ENCODE assay signal across 15 cellular contexts in genomic region chr1:12104417-12104816, GRCh38. TPM values are rescaled to one million over a fixed set of nuclear protein-coding genes. Genes with fewer than 3 reads are reported as not detected.
DNase-seq lines count a peak whose midpoint lies in the region; ATAC-seq, FAIRE-seq and TF ChIP-seq lines count a peak whose summit lies in the region.
"Had no signal": no experiment of that assay in that cellular context is flagged by ENCODE, and none has a peak within 500 bp of the region (broad histone marks: within the 10 kb centered on the region; RNA-seq: fewer than 3 reads in every experiment).

No MANE protein-coding gene starts in this region.

- no peak overlapping the region for H3K27ac ChIP-seq in K562 (ENCODE audit: extremely low read depth, low read depth, low read length)
- H3K27ac ChIP-seq in brain microvascular endothelial cell, result no peak overlapping the region
- H3K27ac ChIP-seq: 22Rv1, BLaER1 had no signal

- H3K4me3 Mint-ChIP-seq in activated CD4-positive, alpha-beta T cell treated with anti-CD3 and anti-CD28 coated beads, Interleukin-2, amount 10 ng/mL, durations not matched to agents 24 days and 14 days, result no peak overlapping the region
- H3K4me3 Mint-ChIP-seq: HFFc6 had no signal

- TF ChIP-seq RAD21 in K562 (CRISPR knock-in tag; conservative IDR thresholded peaks at IDR 0.05 in 1 of 2, IDR thresholded peaks at IDR 0.05 in 1 of 2), result no peak

- H3K4me1 ChIP-seq in K562 (replicated peaks in 1 of 2; ENCODE audit: control insufficient read depth in 2 of 2, insufficient read depth in 2 of 2, low read length in 2 of 2), result peaks cover 0 to 8% of the 10 kb centered on the region in 2 experiments; a peak in 3 of 5 replicates

- no peak for DNase-seq in activated CD4-positive, alpha-beta T cell treated with anti-CD3 and anti-CD28 coated beads, Interleukin-2, amount 10 ng/mL, durations not matched to agents 24 days and 14 days
- no peak for DNase-seq in activated CD4-positive, alpha-beta T cell treated with anti-CD3 and anti-CD28 coated beads for 48 hours
- DNase-seq in K562 (ENCODE audit: extremely low read depth in 1 of 4, low spot score in 3 of 4) (no peak), posterior vena cava (ENCODE audit: low spot score) (peak; percentile 62), brain microvascular endothelial cell (no peak), NCI-H82 (lab: John Stamatoyannopoulos, UW) (no peak)
- DNase-seq: DMS53, GF-D8, HCEC 1CT, HFFc6 had no signal

- H2AFZ ChIP-seq in K562 (ENCODE audit: low read depth, low read length), result no peak overlapping the region

- TF ChIP-seq CTCF in K562 (IDR thresholded peaks at IDR 0.05 in 2 of 3, conservative IDR thresholded peaks at IDR 0.05 in 1 of 3; ENCODE audit: insufficient read depth in 2 of 3, low read depth in 1 of 3, low read length in 3 of 3), result no peak
- TF ChIP-seq CTCF in brain microvascular endothelial cell (IDR thresholded peaks at IDR 0.05; ENCODE audit: low read depth, low read length, missing control alignments), result no peak

- ATAC-seq in K562 (no peak), HG03045 (IDR thresholded peaks at IDR 0.05; ENCODE audit: unreplicated experiment) (no peak)

- H3K79me2 ChIP-seq in K562 (ENCODE audit: control insufficient read depth, insufficient read depth, low read length), result no peaks in the 10 kb centered on the region

- intact Hi-C loops in activated CD4-positive, alpha-beta T cell treated with anti-CD3 and anti-CD28 coated beads, Interleukin-2, amount 10 ng/mL, durations not matched to agents 24 days and 14 days (cut with micrococcal nuclease), result no loop called here
- intact Hi-C loops in K562 (cut with micrococcal nuclease) (no loop called here), posterior vena cava (cut with DNase I) (no loop called here)

- no peak for FAIRE-seq in K562 (lab: Jason Lieb, UNC)
- FAIRE-seq: H1 had no signal

- 62% methylated on average over 12 of the region's 13 CpGs for WGBS in K562 (ENCODE audit: insufficient coverage, low coverage, missing lambda C conversion rate)

- no peak for TF ChIP-seq POLR2A in K562 (conservative IDR thresholded peaks at IDR 0.05)

- H3K36me3 Mint-ChIP-seq in activated CD4-positive, alpha-beta T cell treated with anti-CD3 and anti-CD28 coated beads, Interleukin-2, amount 10 ng/mL, durations not matched to agents 24 days and 14 days (ENCODE audit: low read depth), result peaks cover 26% of the 10 kb centered on the region

- H3K4me2 ChIP-seq in K562 (ENCODE audit: insufficient read depth, low read length), result no peak overlapping the region
- H3K4me2 ChIP-seq: BLaER1 had no signal

- no TSS peak for BruUV-seq in K562 (replicated peaks; lab: Mats Ljungman, UMichigan)

- POLR2A ChIA-PET in K562 (lab: Yijun Ruan, JAX), result interaction anchor here (0.6 kb wide), 1 partner anchor 66 kb away, joined by 3 read pairs; no protein-coding TSS in a partner anchor

- no peak for TF ChIP-seq EP300 in K562 (IDR thresholded peaks at IDR 0.05; ENCODE audit: low read length)

- no peaks in the 10 kb centered on the region for H3K9me3 ChIP-seq in K562 (replicated peaks; ENCODE audit: control insufficient read depth, insufficient read depth, low read depth, low read length)
- H3K9me3 ChIP-seq: BLaER1 had no signal

- no peaks in the 10 kb centered on the region for H4K20me1 ChIP-seq in K562 (replicated peaks; ENCODE audit: control insufficient read depth, insufficient read depth, low read length)
- H4K20me1 ChIP-seq: BLaER1 had no signal

- H3K4me3 ChIP-seq in K562, result no peak overlapping the region
- no peak overlapping the region for H3K4me3 ChIP-seq in brain microvascular endothelial cell (ENCODE audit: low read depth, low read length)
- H3K4me3 ChIP-seq: BLaER1 had no signal

- CTCF ChIA-PET in K562 (lab: Yijun Ruan, JAX; ENCODE audit: low intra/inter-chr PET ratio), result no interaction called here

- H3K9ac ChIP-seq in K562 (ENCODE audit: insufficient read depth in 1 of 2, low read depth in 2 of 2, low read length in 2 of 2), result peak overlapping the region in 1 of 2 experiments; percentile 57; a peak in 2 of 4 replicates
- H3K9ac ChIP-seq: BLaER1 had no signal

- peak overlapping the region; percentile 22 for H3K27ac Mint-ChIP-seq in activated CD4-positive, alpha-beta T cell treated with anti-CD3 and anti-CD28 coated beads, Interleukin-2, amount 10 ng/mL, durations not matched to agents 24 days and 14 days
- H3K27ac Mint-ChIP-seq: HFFc6 had no signal

- no peaks in the 10 kb centered on the region for H3K27me3 Mint-ChIP-seq in activated CD4-positive, alpha-beta T cell treated with anti-CD3 and anti-CD28 coated beads, Interleukin-2, amount 10 ng/mL, durations not matched to agents 24 days and 14 days

- no peaks in the 10 kb centered on the region for H3K9me3 Mint-ChIP-seq in activated CD4-positive, alpha-beta T cell treated with anti-CD3 and anti-CD28 coated beads, Interleukin-2, amount 10 ng/mL, durations not matched to agents 24 days and 14 days
- H3K9me3 Mint-ChIP-seq: HFFc6 had no signal

- no peaks in the 10 kb centered on the region for H3K27me3 ChIP-seq in K562 (ENCODE audit: control insufficient read depth in 2 of 2, insufficient read depth in 2 of 2, low read length in 2 of 2)
- H3K27me3 ChIP-seq in brain microvascular endothelial cell (replicated peaks), result peaks cover 3% of the 10 kb centered on the region
- H3K27me3 ChIP-seq: BLaER1 had no signal

- in situ Hi-C loops in K562 (cut with MboI), result no loop called here
- in situ Hi-C loops in brain microvascular endothelial cell (cut with HindIII; ENCODE audit: low pct_ligation_motif_present, low sequenced_read_pairs), result no loop called here

- H3K9me1 ChIP-seq in K562 (ENCODE audit: control insufficient read depth, insufficient read depth, low read length), result no peaks in the 10 kb centered on the region

- H3K4me1 Mint-ChIP-seq in activated CD4-positive, alpha-beta T cell treated with anti-CD3 and anti-CD28 coated beads, Interleukin-2, amount 10 ng/mL, durations not matched to agents 24 days and 14 days, result peaks cover 5% of the 10 kb centered on the region

- peaks cover 54% of the 10 kb centered on the region; the same call in 2 of the 3 replicates for H3K36me3 ChIP-seq in K562 (ENCODE audit: control insufficient read depth, insufficient read depth, low read length)
- no peaks in the 10 kb centered on the region for H3K36me3 ChIP-seq in brain microvascular endothelial cell (replicated peaks)

RNA-seq across cellular contexts. Expression of gene TNFRSF8, which starts 41.3 kb away (rescaled TPM):
- total RNA-seq in activated CD4-positive, alpha-beta T cell treated with anti-CD3 and anti-CD28 coated beads, Interleukin-2, amount 10 ng/mL, durations not matched to agents 24 days and 14 days, result 33.2 and 35.1 TPM in 2 replicates
- 14.4 and 37.6 TPM in 2 replicates for total RNA-seq in K562 (2011; cell fraction: chromatin; rRNA removed; ENCODE audit: low replicate concordance)
- total RNA-seq in K562 (2011; cell fraction: nucleolus; rRNA removed), result 36.7 and 39.3 TPM in 2 replicates
- total RNA-seq in K562 (2011; cell fraction: nucleoplasm; rRNA removed), result 23.4 and 24.7 TPM in 2 replicates
- total RNA-seq in K562 (2014; rRNA removed), result 22.2 and 27.1 TPM in 2 replicates
- 5.9 and 8.7 TPM in 2 replicates for total RNA-seq in K562 (2014; rRNA removed; fragmentation: Illumina TruSeq; extraction: Trizol)
- 17.1 and 18.9 TPM in 2 replicates for total RNA-seq in K562 (2015; rRNA removed; fragmentation: Illumina TruSeq; extraction: Trizol)
- total RNA-seq in K562 (2021), result 38.4 and 40.2 TPM in 2 replicates
- polyA plus RNA-seq in K562 (2011; rRNA removed), result 5.6 and 12.0 TPM in 2 replicates
- polyA plus RNA-seq in K562 (2011; cell fraction: cytosol; rRNA removed), result 10.7 and 17.1 TPM in 2 replicates
- 8.7 and 10.8 TPM in 2 replicates for polyA plus RNA-seq in K562 (2011; cell fraction: nucleus; rRNA removed)
- 23.2 and 39.4 TPM in 2 replicates for polyA plus RNA-seq in K562 (2012)
- polyA plus RNA-seq in K562 (2014; fragmentation: Illumina TruSeq; extraction: Trizol), result 22.4 and 24.4 TPM in 2 replicates
- polyA plus RNA-seq in K562 (2014; fragmentation: Nextera tagmentation; extraction: Ambion mirVana), result 1 to 10 TPM; 3.5 to 3.7 TPM
- polyA plus RNA-seq in K562 (2014; rRNA removed), result 18.2 and 19.9 TPM in 2 replicates
- polyA minus RNA-seq in K562 (2011; rRNA and poly(A)+ RNA removed), result 6.5 and 7.8 TPM in 2 replicates
- 14.6 and 16.9 TPM in 2 replicates for polyA minus RNA-seq in K562 (2011; cell fraction: cytosol; rRNA and poly(A)+ RNA removed)
- 5.3 and 7.6 TPM in 2 replicates for polyA minus RNA-seq in K562 (2011; cell fraction: nucleus; rRNA and poly(A)+ RNA removed)
- 1 to 10 TPM in 1 of 2 donors, under 1 TPM in 1; 1.00 to 1.3 TPM for total RNA-seq in posterior vena cava
- total RNA-seq: A673 had no signal
